In genomic region chr10:61639952-61640351, GRCh38 we compare ENCODE assay signal across 2 cellular contexts.
TF ChIP-seq lines count a peak whose summit lies in the region.

No MANE protein-coding gene starts in this region.

TF ChIP-seq in GM23338, 12 proteins besides CTCF, POLR2A, EP300 and RAD21:
- TF ChIP-seq NANOG (IDR thresholded peaks at IDR 0.05; ENCODE audit: borderline replicate concordance) (no peak), JUNB (IDR thresholded peaks at IDR 0.05; ENCODE audit: unreplicated experiment) (no peak)

TF ChIP-seq in H1, 55 proteins besides CTCF, POLR2A, EP300 and RAD21:
- no peak for TF ChIP-seq SP4 (IDR thresholded peaks at IDR 0.05; ENCODE audit: low read length)
- no peak for TF ChIP-seq CHD2 (IDR thresholded peaks at IDR 0.05; ENCODE audit: low read length)
